Comparison of ENCODE assay signal across 14 cellular contexts in genomic region chr22:40746428-40747220, GRCh38.
A peak's percentile ranks its signal among the peaks of the same experiment; 100 is the strongest.
DNase-seq lines count a peak whose midpoint lies in the region; ATAC-seq and TF ChIP-seq lines count a peak whose summit lies in the region.
"Had no signal": no experiment of that assay in that cellular context is flagged by ENCODE, and none has a peak within 500 bp of the region (broad histone marks: within the 10 kb centered on the region; RNA-seq: fewer than 3 reads in every experiment).

No MANE protein-coding gene starts in this region.

- no peak overlapping the region for H2AK9ac ChIP-seq in IMR-90 (replicated peaks; ENCODE audit: low read depth, low read length, poor library complexity)

- H4K20me1 ChIP-seq in IMR-90 (ENCODE audit: insufficient read depth, low read length): no peaks in the 10 kb centered on the region
- H4K20me1 ChIP-seq: BLaER1 had no signal

- TF ChIP-seq RAD21 in IMR-90 (IDR thresholded peaks at IDR 0.05; ENCODE audit: low read length): no peak

- intact Hi-C loops in IMR-90 (cut with micrococcal nuclease): no loop called here

- H3K9me3 ChIP-seq in IMR-90 (ENCODE audit: control insufficient read depth, insufficient read depth, low read length) (peaks cover 3% of the 10 kb centered on the region), mesenchymal stem cell (ENCODE audit: control insufficient read depth, low read length) (peaks cover 5% of the 10 kb centered on the region)

- no peak for TF ChIP-seq POLR2A in IMR-90 (IDR thresholded peaks at IDR 0.05; ENCODE audit: low read depth, low read length)

- H3K27me3 ChIP-seq in IMR-90 (ENCODE audit: control insufficient read depth, insufficient read depth, low read length): no peaks in the 10 kb centered on the region
- H3K27me3 ChIP-seq in mesenchymal stem cell (ENCODE audit: control insufficient read depth in 1 of 2, insufficient read depth in 1 of 2, low read length in 2 of 2): peaks cover 0 to 2% of the 10 kb centered on the region in 2 experiments
- H3K27me3 ChIP-seq: BLaER1 had no signal

- H3K36me3 ChIP-seq in IMR-90 (ENCODE audit: control insufficient read depth, insufficient read depth, low read length) (no peaks in the 10 kb centered on the region), mesenchymal stem cell (ENCODE audit: control insufficient read depth in 1 of 2, insufficient read depth in 2 of 2, low read depth in 1 of 2, low read length in 2 of 2) (no peaks in the 10 kb centered on the region)

- H3K4me2 ChIP-seq in IMR-90 (ENCODE audit: low read depth, low read length): no peak overlapping the region; the same call in 1 of the 2 replicates
- no peak overlapping the region for H3K4me2 ChIP-seq in mesenchymal stem cell (ENCODE audit: low read length, poor library complexity, severe bottlenecking)
- H3K4me2 ChIP-seq: BLaER1 had no signal

- H3K27ac Mint-ChIP-seq in activated T-helper 17 cell treated with anti-CD3 and anti-CD28 coated beads, Interleukin-2, amount 50 U/mL, for 72 hours: no peak overlapping the region
- H3K27ac Mint-ChIP-seq in stimulated activated effector memory CD8-positive, alpha-beta T cell treated with anti-CD3 and anti-CD28 coated beads, Interleukin-12 subunit alpha, Interleukin-12 subunit beta, amount 100 ng/mL, for 72 hours: no peak overlapping the region
- H3K27ac Mint-ChIP-seq: CD8-positive, alpha-beta memory T cell had no signal

- no peak overlapping the region for H3K23ac ChIP-seq in IMR-90 (ENCODE audit: low read depth, low read length)
- no peak overlapping the region for H3K23ac ChIP-seq in mesenchymal stem cell (ENCODE audit: low read length in 2 of 2)

- H3K14ac ChIP-seq in IMR-90 (replicated peaks; ENCODE audit: low read depth, low read length) (no peak overlapping the region), mesenchymal stem cell (ENCODE audit: low read length in 2 of 2) (no peak overlapping the region)

- H3K4me1 ChIP-seq in IMR-90 (ENCODE audit: control insufficient read depth, insufficient read depth, low read length) (no peaks in the 10 kb centered on the region), mesenchymal stem cell (ENCODE audit: control insufficient read depth, insufficient read depth, low read depth, low read length) (peaks cover 14% of the 10 kb centered on the region)
- H3K4me1 ChIP-seq: BLaER1 had no signal

- no TSS peak for BruUV-seq in IMR-90 (replicated peaks; lab: Mats Ljungman, UMichigan)

- no peak overlapping the region for H3K4me3 Mint-ChIP-seq in activated T-helper 17 cell treated with anti-CD3 and anti-CD28 coated beads, Interleukin-2, amount 50 U/mL, for 72 hours
- no peak overlapping the region for H3K4me3 Mint-ChIP-seq in stimulated activated effector memory CD8-positive, alpha-beta T cell treated with anti-CD3 and anti-CD28 coated beads, Interleukin-12 subunit alpha, Interleukin-12 subunit beta, amount 100 ng/mL, for 72 hours
- H3K4me3 Mint-ChIP-seq: CD8-positive, alpha-beta memory T cell had no signal

- POLR2A ChIA-PET in IMR-90 (lab: Charles Lee; ENCODE audit: unreplicated experiment): no interaction called here

- H3K9ac ChIP-seq in IMR-90 (ENCODE audit: low read depth, low read length) (no peak overlapping the region), mesenchymal stem cell (ENCODE audit: low read length) (peak overlapping the region; percentile 40)
- H3K9ac ChIP-seq: BLaER1 had no signal

- in situ Hi-C loops in IMR-90 (cut with MboI; ENCODE audit: low sequenced_read_pairs): no loop called here

- H2AFZ ChIP-seq in IMR-90 (replicated peaks; ENCODE audit: low read length, poor library complexity) (no peak overlapping the region), mesenchymal stem cell (ENCODE audit: low read depth, low read length) (no peak overlapping the region)

- dilution Hi-C loops in IMR-90 (cut with HindIII; ENCODE audit: low sequenced_read_pairs, unreplicated experiment): no loop called here

- H3K27ac ChIP-seq in IMR-90 (ENCODE audit: insufficient read depth, low read length): no peak overlapping the region
- no peak overlapping the region for H3K27ac ChIP-seq in mesenchymal stem cell (ENCODE audit: low read length, poor library complexity, severe bottlenecking)
- H3K27ac ChIP-seq: BLaER1 had no signal

- H4K8ac ChIP-seq in IMR-90 (ENCODE audit: low read depth in 2 of 2, low read length in 2 of 2) (no peak overlapping the region), mesenchymal stem cell (ENCODE audit: low read length) (no peak overlapping the region)

- no peaks in the 10 kb centered on the region for H3K4me1 Mint-ChIP-seq in activated T-helper 17 cell treated with anti-CD3 and anti-CD28 coated beads, Interleukin-2, amount 50 U/mL, for 72 hours
- no peaks in the 10 kb centered on the region for H3K4me1 Mint-ChIP-seq in stimulated activated effector memory CD8-positive, alpha-beta T cell treated with anti-CD3 and anti-CD28 coated beads, Interleukin-12 subunit alpha, Interleukin-12 subunit beta, amount 100 ng/mL, for 72 hours
- H3K4me1 Mint-ChIP-seq: CD8-positive, alpha-beta memory T cell had no signal

- no peak overlapping the region for H2BK20ac ChIP-seq in IMR-90 (ENCODE audit: low read depth, low read length)

- H2BK15ac ChIP-seq in IMR-90 (ENCODE audit: low read depth, low read length) (no peak overlapping the region), mesenchymal stem cell (ENCODE audit: low read depth, poor library complexity, severe bottlenecking) (no peak overlapping the region)

- H3K9me3 Mint-ChIP-seq in activated T-helper 17 cell treated with anti-CD3 and anti-CD28 coated beads, Interleukin-2, amount 50 U/mL, for 72 hours: no peaks in the 10 kb centered on the region
- no peaks in the 10 kb centered on the region for H3K9me3 Mint-ChIP-seq in stimulated activated effector memory CD8-positive, alpha-beta T cell treated with anti-CD3 and anti-CD28 coated beads, Interleukin-12 subunit alpha, Interleukin-12 subunit beta, amount 100 ng/mL, for 72 hours
- H3K9me3 Mint-ChIP-seq: CD8-positive, alpha-beta memory T cell had no signal

- no peaks in the 10 kb centered on the region; the same call in 1 of the 2 replicates for H3K9me1 ChIP-seq in IMR-90 (ENCODE audit: insufficient read depth, low read length)

- no peak for TF ChIP-seq CTCF in IMR-90 (conservative IDR thresholded peaks at IDR 0.05; ENCODE audit: low read depth, low read length)

- H2BK12ac ChIP-seq in mesenchymal stem cell (ENCODE audit: low read length in 2 of 2): no peak overlapping the region

- no peak overlapping the region for H4K5ac ChIP-seq in IMR-90 (ENCODE audit: low read depth, low read length)

- no peak for ATAC-seq in IMR-90 (ENCODE audit: low read depth)
- ATAC-seq in activated T-helper 17 cell treated with anti-CD3 and anti-CD28 coated beads, Interleukin-2, amount 50 U/mL, for 72 hours (replicated peaks): peak; percentile 51
- ATAC-seq in stimulated activated effector memory CD8-positive, alpha-beta T cell treated with anti-CD3 and anti-CD28 coated beads, Interleukin-12 subunit alpha, Interleukin-12 subunit beta, amount 100 ng/mL, for 72 hours: no peak
- no peak for ATAC-seq in GM21528 (IDR thresholded peaks at IDR 0.05; ENCODE audit: low FRiP score, unreplicated experiment)

- H3K27me3 Mint-ChIP-seq in activated T-helper 17 cell treated with anti-CD3 and anti-CD28 coated beads, Interleukin-2, amount 50 U/mL, for 72 hours: no peaks in the 10 kb centered on the region

- H3K4ac ChIP-seq in IMR-90 (ENCODE audit: low read depth, low read length) (no peak overlapping the region), mesenchymal stem cell (ENCODE audit: low read depth in 1 of 2, low read length in 2 of 2) (no peak overlapping the region)

- DNase-seq in ELR (ENCODE audit: low read depth) (peak; percentile 44), IMR-90 (peak; percentile 5), mesenchymal stem cell (peak; percentile 19), SKM-1 (lab: John Stamatoyannopoulos, UW; ENCODE audit: unreplicated experiment) (no peak)
- no peak for DNase-seq in stimulated activated effector memory CD8-positive, alpha-beta T cell treated with anti-CD3 and anti-CD28 coated beads, Interleukin-12 subunit alpha, Interleukin-12 subunit beta, amount 100 ng/mL, for 72 hours (ENCODE audit: low spot score in 2 of 2)
- DNase-seq: CD8-positive, alpha-beta memory T cell; NCI-H1417 treated with DMSO at 0.1 percent for 48 hours; NCI-H2029 treated with DMSO at 0.1 percent for 48 hours; NCI-H226; NCI-H774; SHP77 had no signal

- H4K91ac ChIP-seq in IMR-90 (ENCODE audit: insufficient read depth, low read depth, low read length): no peak overlapping the region
- no peak overlapping the region for H4K91ac ChIP-seq in mesenchymal stem cell (ENCODE audit: low read length)

- H2BK5ac ChIP-seq in IMR-90 (ENCODE audit: low read depth, low read length, poor library complexity, severe bottlenecking) (no peak overlapping the region), mesenchymal stem cell (ENCODE audit: low read depth, low read length, poor library complexity, severe bottlenecking) (no peak overlapping the region)

- H2BK120ac ChIP-seq in IMR-90 (ENCODE audit: low read depth, low read length) (no peak overlapping the region), mesenchymal stem cell (ENCODE audit: low read depth, low read length) (no peak overlapping the region)

- no CpG with 5 or more reads among the region's 12 CpGs for WGBS in IMR-90 (ENCODE audit: extremely low coverage in 2 of 2, insufficient read length in 1 of 2), 2 experiments
- no CpG with 5 or more reads among the region's 12 CpGs for WGBS in mesenchymal stem cell

- H3K18ac ChIP-seq in IMR-90 (ENCODE audit: low read depth, low read length) (no peak overlapping the region), mesenchymal stem cell (ENCODE audit: low read depth in 1 of 2, low read length in 2 of 2) (no peak overlapping the region)

- H3K4me3 ChIP-seq in IMR-90 (ENCODE audit: insufficient read depth, low read depth, low read length) (no peak overlapping the region), mesenchymal stem cell (ENCODE audit: insufficient read depth in 1 of 2, low read depth in 1 of 2, low read length in 2 of 2) (no peak overlapping the region)
- H3K4me3 ChIP-seq: BLaER1 had no signal

- H3K79me1 ChIP-seq in IMR-90 (ENCODE audit: low read depth in 1 of 2, low read length in 2 of 2): no peaks in the 10 kb centered on the region
- H3K79me1 ChIP-seq in mesenchymal stem cell (replicated peaks; ENCODE audit: low read length, poor library complexity, severe bottlenecking): no peaks in the 10 kb centered on the region

- H2AK5ac ChIP-seq in IMR-90 (ENCODE audit: low read depth, low read length) (no peak overlapping the region), mesenchymal stem cell (ENCODE audit: low read length, severe bottlenecking) (no peak overlapping the region)

- H3K36me3 Mint-ChIP-seq in activated T-helper 17 cell treated with anti-CD3 and anti-CD28 coated beads, Interleukin-2, amount 50 U/mL, for 72 hours (ENCODE audit: low read depth): no peaks in the 10 kb centered on the region
- H3K36me3 Mint-ChIP-seq in stimulated activated effector memory CD8-positive, alpha-beta T cell treated with anti-CD3 and anti-CD28 coated beads, Interleukin-12 subunit alpha, Interleukin-12 subunit beta, amount 100 ng/mL, for 72 hours: no peaks in the 10 kb centered on the region
- H3K36me3 Mint-ChIP-seq: CD8-positive, alpha-beta memory T cell had no signal

- CTCF ChIA-PET in IMR-90 (lab: Yijun Ruan, JAX): no interaction called here

- H3K56ac ChIP-seq in IMR-90 (ENCODE audit: extremely low read depth, insufficient read depth, low read length): no peak overlapping the region

TF ChIP-seq in IMR-90, 13 proteins besides CTCF, POLR2A, EP300 and RAD21 (continues in another document):
- TF ChIP-seq BHLHE40 (IDR thresholded peaks at IDR 0.05; ENCODE audit: low read depth, low read length) (no peak), SMC3 (IDR thresholded peaks at IDR 0.05; ENCODE audit: low read depth, low read length) (no peak)

Comparison
In these comparisons a context has a peak if more than half of its experiments do, and no peak if none do; other contexts are left out.
1. DNase-seq: peak in ELR (single experiment), IMR-90 (single experiment) and mesenchymal stem cell (single experiment); none in SKM-1 (single experiment) and stimulated activated effector memory CD8-positive, alpha-beta T cell treated with anti-CD3 and anti-CD28 coated beads, Interleukin-12 subunit alpha, Interleukin-12 subunit beta, amount 100 ng/mL, for 72 hours (0 of 2).